ENCODE assay signal across 10 cellular contexts in genomic region chr21:46599251-46599572, GRCh38. TPM values are rescaled to one million over a fixed set of nuclear protein-coding genes. Genes with fewer than 3 reads are reported as not detected.
DNase-seq lines count a peak whose midpoint lies in the region; ATAC-seq and TF ChIP-seq lines count a peak whose summit lies in the region.
"Had no signal": no experiment of that assay in that cellular context is flagged by ENCODE, and none has a peak within 500 bp of the region (broad histone marks: within the 10 kb centered on the region; RNA-seq: fewer than 3 reads in every experiment).

No MANE protein-coding gene starts in this region.

- peaks cover 34% of the 10 kb centered on the region for H3K4me1 Mint-ChIP-seq in activated naive CD8-positive, alpha-beta T cell treated with anti-CD3 and anti-CD28 coated beads for 36 hours

- no peak overlapping the region for H3K4me3 Mint-ChIP-seq in activated naive CD8-positive, alpha-beta T cell treated with anti-CD3 and anti-CD28 coated beads for 36 hours

- peaks cover 0 to 26% (median 7%) of the 10 kb centered on the region in 3 donors for H3K4me1 ChIP-seq in gastroesophageal sphincter
- H3K4me1 ChIP-seq in upper lobe of right lung = peaks cover 5% of the 10 kb centered on the region

- H3K36me3 Mint-ChIP-seq in activated naive CD8-positive, alpha-beta T cell treated with anti-CD3 and anti-CD28 coated beads for 36 hours = peaks cover 2% of the 10 kb centered on the region

- peaks cover 0 to 2% (median 0%) of the 10 kb centered on the region in 3 donors for H3K9me3 ChIP-seq in gastroesophageal sphincter
- H3K9me3 ChIP-seq in upper lobe of right lung = no peaks in the 10 kb centered on the region

- ATAC-seq in gastroesophageal sphincter (peak; percentile 70), omental fat pad (ENCODE audit: low FRiP score) (peak; percentile 53), upper lobe of right lung (no peak), HG03025 (IDR thresholded peaks at IDR 0.05; ENCODE audit: low FRiP score, unreplicated experiment) (no peak)
- ATAC-seq: mucosa of descending colon had no signal

- peak overlapping the region in 2 of 4 donors; percentile 16 to 33 for H3K27ac ChIP-seq in gastroesophageal sphincter
- no peak overlapping the region for H3K27ac ChIP-seq in upper lobe of right lung

- no peaks in the 10 kb centered on the region for H3K27me3 Mint-ChIP-seq in activated naive CD8-positive, alpha-beta T cell treated with anti-CD3 and anti-CD28 coated beads for 36 hours

- H3K4me3 ChIP-seq in gastroesophageal sphincter (no peak overlapping the region), upper lobe of right lung (no peak overlapping the region)
- H3K4me3 ChIP-seq: mucosa of descending colon had no signal

- intact Hi-C loops in upper lobe of right lung (cut with DNase I) = no loop called here

- no peak for TF ChIP-seq EP300 in gastroesophageal sphincter (IDR thresholded peaks at IDR 0.05)

- WGBS in gastroesophageal sphincter (ENCODE audit: low coverage in 1 of 2), 2 donors = 2 to 5% methylated on average over 6 of the region's 6 CpGs

- H3K27ac Mint-ChIP-seq in activated naive CD8-positive, alpha-beta T cell treated with anti-CD3 and anti-CD28 coated beads for 36 hours = peak overlapping the region; percentile 79

- no peaks in the 10 kb centered on the region for H3K27me3 ChIP-seq in gastroesophageal sphincter
- H3K27me3 ChIP-seq in upper lobe of right lung = no peaks in the 10 kb centered on the region

- peak; percentile 87 for DNase-seq in GM03348 (ENCODE audit: low spot score)
- DNase-seq in activated naive CD8-positive, alpha-beta T cell treated with anti-CD3 and anti-CD28 coated beads for 36 hours = no peak
- DNase-seq in omental fat pad (ENCODE audit: low spot score) = no peak
- DNase-seq in stimulated activated naive CD4-positive, alpha-beta T cell treated with Interleukin-2 at 50 U/mL for 16 hours (lab: John Stamatoyannopoulos, UW) = no peak
- DNase-seq in upper lobe of right lung = no peak
- DNase-seq in NCI-H2171 treated with DMSO at 0.1 percent for 48 hours (lab: John Stamatoyannopoulos, UW) = no peak
- DNase-seq: mucosa of descending colon, NCI-H1105 treated with DMSO at 0.1 percent for 48 hours had no signal

- no peak for TF ChIP-seq POLR2A in gastroesophageal sphincter (IDR thresholded peaks at IDR 0.05)

- H3K9me3 Mint-ChIP-seq in activated naive CD8-positive, alpha-beta T cell treated with anti-CD3 and anti-CD28 coated beads for 36 hours = no peaks in the 10 kb centered on the region

- no peaks in the 10 kb centered on the region for H3K36me3 ChIP-seq in gastroesophageal sphincter
- H3K36me3 ChIP-seq in upper lobe of right lung = no peaks in the 10 kb centered on the region

- TF ChIP-seq CTCF in gastroesophageal sphincter (IDR thresholded peaks at IDR 0.05) = no peak
- TF ChIP-seq CTCF in omental fat pad (IDR thresholded peaks at IDR 0.05) = no peak
- TF ChIP-seq CTCF in upper lobe of right lung (IDR thresholded peaks at IDR 0.05) = no peak

RNA-seq across cellular contexts. Expression of gene S100B, which starts 5.7 kb away (rescaled TPM):
- 10 to 100 TPM in 1 of 2 experiments, 1 to 10 TPM in 1; 8.7 to 10.5 TPM for total RNA-seq in activated naive CD8-positive, alpha-beta T cell treated with anti-CD3 and anti-CD28 coated beads for 36 hours
- total RNA-seq in gastroesophageal sphincter (10 to 100 TPM; 22.6 to 31.6 (median 27.7) TPM), omental fat pad (100 to 1,000 TPM in 3 of 4 donors, 10 to 100 TPM in 1; 75.0 to 252 (median 113) TPM), upper lobe of right lung (4.5 TPM)

RNA-seq across cellular contexts. Expression of gene PRMT2, which starts 36.3 kb away (rescaled TPM):
- total RNA-seq in activated naive CD8-positive, alpha-beta T cell treated with anti-CD3 and anti-CD28 coated beads for 36 hours = 10 to 100 TPM; 56.8 to 59.9 TPM
- total RNA-seq in gastroesophageal sphincter (100 to 1,000 TPM; 128 to 176 (median 174) TPM), omental fat pad (10 to 100 TPM; 77.0 to 87.8 (median 82.3) TPM), upper lobe of right lung (114 TPM)

Comparison
In these comparisons a context has a peak if more than half of its experiments do, and no peak if none do; other contexts are left out.
1. ATAC-seq: peak in gastroesophageal sphincter (single experiment) and omental fat pad (single experiment); none in upper lobe of right lung (single experiment) and HG03025 (single experiment).